In the genomic region with DNA sequence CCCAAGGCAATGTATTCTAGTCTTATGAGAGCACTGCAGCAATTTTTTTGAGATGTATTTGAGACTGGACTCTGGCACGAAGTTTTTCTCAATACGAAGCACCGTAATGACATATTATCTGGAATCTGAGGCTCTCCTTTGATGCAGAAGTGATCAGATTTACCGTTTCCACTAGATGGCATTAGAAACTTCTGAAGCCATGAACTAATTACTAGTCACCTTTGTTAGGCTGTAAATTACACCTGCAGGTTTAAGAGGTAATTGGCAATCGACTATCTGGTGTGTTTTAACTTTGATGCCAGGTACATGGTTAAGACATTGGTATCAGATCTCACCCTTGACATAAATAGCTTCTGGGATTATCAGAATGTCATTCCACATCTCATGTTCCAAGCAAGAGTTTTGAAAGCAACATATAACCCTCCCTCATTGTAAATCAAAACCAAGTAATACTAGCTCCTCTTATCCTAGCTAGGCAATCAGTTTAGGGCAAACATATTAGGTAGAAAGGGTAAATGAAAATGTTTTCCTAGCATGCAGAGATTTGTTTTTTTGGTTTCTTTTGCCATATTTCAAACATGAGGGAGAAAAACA, we compare ENCODE assay signal across 14 cellular contexts.
A peak's percentile ranks its signal among the peaks of the same experiment; 100 is the strongest.
DNase-seq lines count a peak whose midpoint lies in the region; ATAC-seq and TF ChIP-seq lines count a peak whose summit lies in the region.
"Had no signal": no experiment of that assay in that cellular context is flagged by ENCODE, and none has a peak within 500 bp of the region (broad histone marks: within the 10 kb centered on the region; RNA-seq: fewer than 3 reads in every experiment).

No MANE protein-coding gene starts in this region.

- no peak overlapping the region for H3K9ac ChIP-seq in endodermal cell (ENCODE audit: extremely low read depth, low read length, poor library complexity, severe bottlenecking)

- TF ChIP-seq CTCF in endodermal cell (conservative IDR thresholded peaks at IDR 0.05), result peak; percentile 46
- TF ChIP-seq CTCF in gastrocnemius medialis (IDR thresholded peaks at IDR 0.05 in 4 of 5, conservative IDR thresholded peaks at IDR 0.05 in 1 of 5), result no peak

- no peak overlapping the region for H3K27ac Mint-ChIP-seq in endodermal cell
- no peak overlapping the region for H3K27ac Mint-ChIP-seq in activated CD8-positive, alpha-beta T cell treated with anti-CD3 and anti-CD28 coated beads, Interleukin-2, amount 10 ng/mL, durations not matched to agents 7 days and 5 days
- H3K27ac Mint-ChIP-seq: activated CD4-positive, alpha-beta T cell treated with anti-CD3 and anti-CD28 coated beads, Interleukin-2, amount 10 ng/mL, durations not matched to agents 24 days and 14 days had no signal

- H3K27me3 Mint-ChIP-seq in endodermal cell (ENCODE audit: insufficient read depth), result peaks cover 6% of the 10 kb centered on the region
- peaks cover 13% of the 10 kb centered on the region for H3K27me3 Mint-ChIP-seq in activated CD8-positive, alpha-beta T cell treated with anti-CD3 and anti-CD28 coated beads, Interleukin-2, amount 10 ng/mL, durations not matched to agents 7 days and 5 days (ENCODE audit: low read depth)

- in situ Hi-C loops in gastrocnemius medialis (cut with MboI; ENCODE audit: low sequenced_read_pairs in 4 of 4), result no loop called here

- no peak overlapping the region for H3K4me3 ChIP-seq in endodermal cell (ENCODE audit: low read length)
- H3K4me3 ChIP-seq in gastrocnemius medialis, result peak overlapping the region in 2 of 4 donors; percentile 10 to 28
- H3K4me3 ChIP-seq: MG63, thoracic aorta had no signal

- 72 to 84% methylated on average over 4 to 5 of the region's 5 CpGs for WGBS in endodermal cell (ENCODE audit: insufficient coverage in 1 of 2, insufficient read length in 1 of 2), 2 experiments

- H3K9me3 ChIP-seq in endodermal cell (ENCODE audit: control insufficient read depth, low read length), result no peaks in the 10 kb centered on the region
- H3K9me3 ChIP-seq in gastrocnemius medialis, result no peaks in the 10 kb centered on the region
- H3K9me3 ChIP-seq: thoracic aorta had no signal

- no peaks in the 10 kb centered on the region for H3K4me1 ChIP-seq in endodermal cell (ENCODE audit: control insufficient read depth, insufficient read depth, low read length)
- peaks cover 0 to 6% of the 10 kb centered on the region in 2 donors for H3K4me1 ChIP-seq in gastrocnemius medialis

- POLR2A ChIA-PET in activated CD8-positive, alpha-beta T cell treated with anti-CD3 and anti-CD28 coated beads, Interleukin-2, amount 10 ng/mL, durations not matched to agents 7 days and 5 days (lab: Charles Lee), result no interaction called here

- no peaks in the 10 kb centered on the region for H3K36me3 Mint-ChIP-seq in endodermal cell (ENCODE audit: low read depth)
- H3K36me3 Mint-ChIP-seq in activated CD8-positive, alpha-beta T cell treated with anti-CD3 and anti-CD28 coated beads, Interleukin-2, amount 10 ng/mL, durations not matched to agents 7 days and 5 days (ENCODE audit: low read depth), result no peaks in the 10 kb centered on the region

- no peak overlapping the region for H3K27ac ChIP-seq in endodermal cell (ENCODE audit: low read depth, low read length)
- H3K27ac ChIP-seq in gastrocnemius medialis, result peak overlapping the region; percentile 5 to 71 (median 59)
- H3K27ac ChIP-seq: thoracic aorta had no signal

- CTCF ChIA-PET in activated CD8-positive, alpha-beta T cell treated with anti-CD3 and anti-CD28 coated beads, Interleukin-2, amount 10 ng/mL, durations not matched to agents 7 days and 5 days (lab: Charles Lee), result no interaction called here

- no peak overlapping the region for H3K4me3 Mint-ChIP-seq in endodermal cell
- H3K4me3 Mint-ChIP-seq in activated CD8-positive, alpha-beta T cell treated with anti-CD3 and anti-CD28 coated beads, Interleukin-2, amount 10 ng/mL, durations not matched to agents 7 days and 5 days, result no peak overlapping the region
- H3K4me3 Mint-ChIP-seq: activated CD4-positive, alpha-beta T cell treated with anti-CD3 and anti-CD28 coated beads, Interleukin-2, amount 10 ng/mL, durations not matched to agents 24 days and 14 days had no signal

- no peaks in the 10 kb centered on the region for H3K27me3 ChIP-seq in endodermal cell (ENCODE audit: control insufficient read depth, insufficient read depth, low read length, poor library complexity, severe bottlenecking)
- no peaks in the 10 kb centered on the region for H3K27me3 ChIP-seq in gastrocnemius medialis
- H3K27me3 ChIP-seq: MG63 had no signal

- intact Hi-C loops in gastrocnemius medialis (cut with DNase I; ENCODE audit: low total_unique reads), result no loop called here

- H3K36me3 ChIP-seq in endodermal cell (ENCODE audit: control insufficient read depth, insufficient read depth, low read length) (no peaks in the 10 kb centered on the region), gastrocnemius medialis (no peaks in the 10 kb centered on the region)
- H3K36me3 ChIP-seq: MG63, thoracic aorta had no signal

- no peak for TF ChIP-seq POLR2A in gastrocnemius medialis (IDR thresholded peaks at IDR 0.05)

- peaks cover 4% of the 10 kb centered on the region for H3K4me1 Mint-ChIP-seq in endodermal cell
- no peaks in the 10 kb centered on the region for H3K4me1 Mint-ChIP-seq in activated CD8-positive, alpha-beta T cell treated with anti-CD3 and anti-CD28 coated beads, Interleukin-2, amount 10 ng/mL, durations not matched to agents 7 days and 5 days (ENCODE audit: low read depth)
- H3K4me1 Mint-ChIP-seq: activated CD4-positive, alpha-beta T cell treated with anti-CD3 and anti-CD28 coated beads, Interleukin-2, amount 10 ng/mL, durations not matched to agents 24 days and 14 days had no signal

- H3K9me3 Mint-ChIP-seq in endodermal cell, result peaks cover 5% of the 10 kb centered on the region
- no peaks in the 10 kb centered on the region for H3K9me3 Mint-ChIP-seq in activated CD8-positive, alpha-beta T cell treated with anti-CD3 and anti-CD28 coated beads, Interleukin-2, amount 10 ng/mL, durations not matched to agents 7 days and 5 days (ENCODE audit: insufficient read depth)
- H3K9me3 Mint-ChIP-seq: activated CD4-positive, alpha-beta T cell treated with anti-CD3 and anti-CD28 coated beads, Interleukin-2, amount 10 ng/mL, durations not matched to agents 24 days and 14 days had no signal

- ATAC-seq in gastrocnemius medialis (peak; percentile 80 to 87), HG03520 (IDR thresholded peaks at IDR 0.05; ENCODE audit: unreplicated experiment) (no peak), GM21381 (IDR thresholded peaks at IDR 0.05; ENCODE audit: unreplicated experiment) (no peak)
- ATAC-seq in activated CD8-positive, alpha-beta T cell treated with anti-CD3 and anti-CD28 coated beads, Interleukin-2, amount 10 ng/mL, durations not matched to agents 7 days and 5 days, result no peak

- DNase-seq in NCI-H2227 (lab: John Stamatoyannopoulos, UW; ENCODE audit: unreplicated experiment) (peak; percentile 1), NCI-H2227 treated with DMSO at 0.1 percent for 48 hours (lab: John Stamatoyannopoulos, UW) (no peak), NCI-H748 (lab: John Stamatoyannopoulos, UW; ENCODE audit: unreplicated experiment) (peak; percentile 55), endodermal cell (no peak), gastrocnemius medialis (no peak)
- no peak for DNase-seq in activated CD8-positive, alpha-beta T cell treated with anti-CD3 and anti-CD28 coated beads, Interleukin-2, amount 10 ng/mL, durations not matched to agents 7 days and 5 days
- DNase-seq: ACHN; activated CD4-positive, alpha-beta T cell treated with anti-CD3 and anti-CD28 coated beads, Interleukin-2, amount 10 ng/mL, durations not matched to agents 24 days and 14 days; MG63; NK-92 treated with Interleukin-12 subunit alpha and Interleukin-12 subunit beta, amount 100 ng/mL, for 24 hours; SW 1271 had no signal

Comparison
In these comparisons a context has a peak if more than half of its experiments do, and no peak if none do; other contexts are left out.
1. DNase-seq: peak in NCI-H2227 (single experiment) and NCI-H748 (single experiment); none in NCI-H2227 treated with DMSO at 0.1 percent for 48 hours (single experiment), endodermal cell (single experiment), gastrocnemius medialis (0 of 2) and activated CD8-positive, alpha-beta T cell treated with anti-CD3 and anti-CD28 coated beads, Interleukin-2, amount 10 ng/mL, durations not matched to agents 7 days and 5 days (single experiment).
2. ATAC-seq: peak in gastrocnemius medialis (2 of 2); none in activated CD8-positive, alpha-beta T cell treated with anti-CD3 and anti-CD28 coated beads, Interleukin-2, amount 10 ng/mL, durations not matched to agents 7 days and 5 days (single experiment), HG03520 (single experiment) and GM21381 (single experiment).